In genomic region chr7:75637854-75638606, GRCh38 we compare ENCODE assay signal across 8 cellular contexts.
DNase-seq lines count a peak whose midpoint lies in the region; ATAC-seq and TF ChIP-seq lines count a peak whose summit lies in the region.

No MANE protein-coding gene starts in this region.

- POLR2A ChIA-PET in A673 (lab: Charles Lee; ENCODE audit: low non-redundant PET), result no interaction called here

- H3K36me3 ChIP-seq in A673 (ENCODE audit: insufficient read depth, low read length, poor library complexity, severe bottlenecking), result no peaks in the 10 kb centered on the region
- no peaks in the 10 kb centered on the region for H3K36me3 ChIP-seq in muscle layer of colon (ENCODE audit: insufficient read depth, low read length)

- no TSS peak for BruUV-seq in A673 (replicated peaks; lab: Mats Ljungman, UMichigan)

- intact Hi-C loops in A673 (cut with micrococcal nuclease; ENCODE audit: unreplicated experiment), result no loop called here

- H3K9me3 ChIP-seq in A673 (ENCODE audit: low read depth, low read length, poor library complexity, severe bottlenecking), result peaks cover 1% of the 10 kb centered on the region
- no peaks in the 10 kb centered on the region for H3K9me3 ChIP-seq in muscle layer of colon (ENCODE audit: low read length)

- DNase-seq in A673 (ENCODE audit: low spot score) (no peak), HL-60 (ENCODE audit: low read depth in 1 of 2, low spot score in 1 of 2) (no peak), coronary artery (ENCODE audit: low spot score) (no peak), NCI-H2029 treated with DMSO at 0.1 percent for 48 hours (lab: John Stamatoyannopoulos, UW) (no peak)
- DNase-seq in stimulated activated naive CD4-positive, alpha-beta T cell (lab: John Stamatoyannopoulos, UW), result no peak

- no peak overlapping the region for H3K9ac ChIP-seq in muscle layer of colon (ENCODE audit: low read length)

- H3K4me1 ChIP-seq in A673 (ENCODE audit: insufficient read depth, low read length, poor library complexity, severe bottlenecking) (peaks cover 12% of the 10 kb centered on the region), muscle layer of colon (ENCODE audit: insufficient read depth, low read length) (peaks cover 15% of the 10 kb centered on the region)

- CTCF ChIA-PET in A673 (lab: Charles Lee), result no interaction called here

- ATAC-seq in HG03175 (IDR thresholded peaks at IDR 0.05; ENCODE audit: unreplicated experiment), result no peak
- ATAC-seq in GM19395 (IDR thresholded peaks at IDR 0.05; ENCODE audit: unreplicated experiment), result no peak

- H3K27ac ChIP-seq in A673 (ENCODE audit: low read depth, low read length, poor library complexity, severe bottlenecking) (no peak overlapping the region), HL-60 (replicated peaks) (peak overlapping the region; percentile 12; the same call in 1 of the 2 replicates), coronary artery (peak overlapping the region; percentile 64 to 94), muscle layer of colon (ENCODE audit: low read depth, low read length) (no peak overlapping the region)

- TF ChIP-seq CTCF in A673 (conservative IDR thresholded peaks at IDR 0.05; ENCODE audit: low read depth, low read length) (no peak), HL-60 (IDR thresholded peaks at IDR 0.05; ENCODE audit: insufficient read depth, low read length) (no peak), coronary artery (IDR thresholded peaks at IDR 0.05) (no peak)

- H3K27me3 ChIP-seq in A673 (replicated peaks; ENCODE audit: insufficient read depth, low read depth, low read length, poor library complexity), result no peaks in the 10 kb centered on the region
- no peaks in the 10 kb centered on the region for H3K27me3 ChIP-seq in HL-60 (ENCODE audit: insufficient read depth, poor library complexity, severe bottlenecking)
- H3K27me3 ChIP-seq in muscle layer of colon (ENCODE audit: control insufficient read depth in 1 of 2, insufficient read depth in 2 of 2, low read length in 2 of 2), result no peaks in the 10 kb centered on the region

- peak overlapping the region; percentile 83 for H3K4me3 ChIP-seq in A673 (ENCODE audit: low read depth, low read length, poor library complexity, severe bottlenecking)
- peak overlapping the region; percentile 49 for H3K4me3 ChIP-seq in HL-60 (replicated peaks; ENCODE audit: insufficient read depth, low read length)
- H3K4me3 ChIP-seq in coronary artery, result peak overlapping the region; percentile 94
- peak overlapping the region; percentile 57 to 64 for H3K4me3 ChIP-seq in muscle layer of colon (ENCODE audit: low read depth in 1 of 2, low read length in 2 of 2)

Comparison
In these comparisons a context has a peak if more than half of its experiments do, and no peak if none do; other contexts are left out.
1. H3K27ac ChIP-seq: peak in HL-60 (single experiment) and coronary artery (2 of 2); none in A673 (single experiment) and muscle layer of colon (single experiment).
2. Peak in every context shown above with its lines, with median percentiles within 50 percentile points of each other: H3K4me3 ChIP-seq.